8 cellular contexts compared by ENCODE assay signal in genomic region chr20:49610701-49611538, GRCh38. TPM values are rescaled to one million over a fixed set of nuclear protein-coding genes. Genes with fewer than 3 reads are reported as not detected.
DNase-seq lines count a peak whose midpoint lies in the region; ATAC-seq and TF ChIP-seq lines count a peak whose summit lies in the region.

No MANE protein-coding gene starts in this region.

- peak; percentile 92 for TF ChIP-seq CTCF in GM10266 (IDR thresholded peaks at IDR 0.05; ENCODE audit: control insufficient read depth, insufficient read depth, low read depth, missing control alignments)

- peaks cover 7% of the 10 kb centered on the region for H3K36me3 Mint-ChIP-seq in activated CD4-positive, alpha-beta T cell treated with anti-CD3 and anti-CD28 coated beads, Interleukin-2, amount 10 ng/mL, durations not matched to agents 24 days and 14 days (ENCODE audit: low read depth)

- ATAC-seq in HG02938 (IDR thresholded peaks at IDR 0.05; ENCODE audit: unreplicated experiment) = peak; percentile 49

- H3K27me3 Mint-ChIP-seq in activated CD4-positive, alpha-beta T cell treated with anti-CD3 and anti-CD28 coated beads, Interleukin-2, amount 10 ng/mL, durations not matched to agents 24 days and 14 days = no peaks in the 10 kb centered on the region

- H3K4me1 Mint-ChIP-seq in activated CD4-positive, alpha-beta T cell treated with anti-CD3 and anti-CD28 coated beads, Interleukin-2, amount 10 ng/mL, durations not matched to agents 24 days and 14 days = peaks cover 22% of the 10 kb centered on the region

- no peaks in the 10 kb centered on the region for H3K9me3 Mint-ChIP-seq in activated CD4-positive, alpha-beta T cell treated with anti-CD3 and anti-CD28 coated beads, Interleukin-2, amount 10 ng/mL, durations not matched to agents 24 days and 14 days

- DNase-seq in GM10266 (ENCODE audit: extremely low spot score) (peak; percentile 78), NCI-H510A treated with DMSO at 0.1 percent for 48 hours (lab: John Stamatoyannopoulos, UW) (peak; percentile 79), dermis blood vessel endothelial cell (peak; percentile 72), medulla oblongata (ENCODE audit: extremely low spot score) (peak; percentile 76), GOT3 (lab: John Stamatoyannopoulos, UW) (no peak)
- peak; percentile 95 for DNase-seq in activated CD4-positive, alpha-beta T cell treated with anti-CD3 and anti-CD28 coated beads, Interleukin-2, amount 10 ng/mL, durations not matched to agents 24 days and 14 days
- DNase-seq in stimulated activated CD8-positive, alpha-beta memory T cell treated with anti-CD3 and anti-CD28 coated beads, Interleukin-15, amount 100 ng/mL, for 1 hour (ENCODE audit: low read depth) = peak; percentile 20

- peak overlapping the region; percentile 71 for H3K4me3 Mint-ChIP-seq in activated CD4-positive, alpha-beta T cell treated with anti-CD3 and anti-CD28 coated beads, Interleukin-2, amount 10 ng/mL, durations not matched to agents 24 days and 14 days

- intact Hi-C loops in activated CD4-positive, alpha-beta T cell treated with anti-CD3 and anti-CD28 coated beads, Interleukin-2, amount 10 ng/mL, durations not matched to agents 24 days and 14 days (cut with micrococcal nuclease) = loop anchor here (1.0 to 2.0 kb wide), 3 partner anchors 235 to 317 kb away; no protein-coding TSS in a partner anchor

- H3K27ac Mint-ChIP-seq in activated CD4-positive, alpha-beta T cell treated with anti-CD3 and anti-CD28 coated beads, Interleukin-2, amount 10 ng/mL, durations not matched to agents 24 days and 14 days = peak overlapping the region; percentile 79

RNA-seq across cellular contexts. Expression of gene PTGIS, which starts 43.0 kb away (rescaled TPM):
- 51.7 and 57.6 TPM in 2 replicates for total RNA-seq in activated CD4-positive, alpha-beta T cell treated with anti-CD3 and anti-CD28 coated beads, Interleukin-2, amount 10 ng/mL, durations not matched to agents 24 days and 14 days
- total RNA-seq in dermis blood vessel endothelial cell = 1.9 and 2.0 TPM in 2 replicates

Comparison
In these comparisons a context has a peak if more than half of its experiments do, and no peak if none do; other contexts are left out.
1. RNA of gene PTGIS, which starts 43.0 kb away (total RNA-seq): 51.7 to 57.6 TPM in activated CD4-positive, alpha-beta T cell treated with anti-CD3 and anti-CD28 coated beads, Interleukin-2, amount 10 ng/mL, durations not matched to agents 24 days and 14 days; 1.9 to 2.0 TPM in dermis blood vessel endothelial cell; every median in the first group is over 10 times any median in the second.